23 cellular contexts compared by ENCODE assay signal in genomic region chr6:5484692-5485091, GRCh38.
"Had no signal": no experiment of that assay in that cellular context is flagged by ENCODE, and none has a peak within 500 bp of the region (broad histone marks: within the 10 kb centered on the region; RNA-seq: fewer than 3 reads in every experiment).

No MANE protein-coding gene starts in this region.

- H3K27ac ChIP-seq: brain microvascular endothelial cell, coronary artery, dorsolateral prefrontal cortex had no signal

- H3K4me3 ChIP-seq: coronary artery, dorsolateral prefrontal cortex had no signal

- DNase-seq: activated CD4-positive, alpha-beta memory T cell treated with anti-CD3 and anti-CD28 coated beads, Interleukin-2, amount 10 ng/mL, durations not matched to agents 7 days and 5 days; activated CD4-positive, alpha-beta T cell treated with anti-CD3 and anti-CD28 coated beads for 36 hours; activated CD4-positive, alpha-beta T cell treated with anti-CD3 and anti-CD28 coated beads, Interleukin-2, amount 10 ng/mL, durations not matched to agents 24 days and 14 days; activated CD4-positive, CD25-positive, alpha-beta regulatory T cell; activated CD4-positive, CD25-positive, alpha-beta regulatory T cell treated with anti-CD3 and anti-CD28 coated beads, Interleukin-2, amount 50 U/mL, for 72 hours; activated CD8-positive, alpha-beta memory T cell treated with anti-CD3 and anti-CD28 coated beads, Interleukin-2, amount 50 U/mL, for 48 hours; activated gamma-delta T cell treated with Interleukin-2 at 50 U/mL for 16 hours; activated naive CD4-positive, alpha-beta T cell treated with anti-CD3 and anti-CD28 coated beads, Interleukin-2, amount 50 U/mL, for 16 hours; activated naive CD4-positive, alpha-beta T cell treated with Interleukin-2 at 50 U/mL for 16 hours; activated T-cell treated with anti-CD3 and anti-CD28 coated beads for 4 hours; activated T-cell treated with anti-CD3 and anti-CD28 coated beads, Interleukin-2, amount 50 U/mL, for 24 hours; activated T-cell treated with anti-CD3 and anti-CD28 coated beads, Interleukin-2, amount 50 U/mL, for 72 hours; amniotic stem cell; anterior cingulate cortex; brain microvascular endothelial cell; dorsolateral prefrontal cortex; effector memory CD4-positive, alpha-beta T cell; endodermal cell; foreskin fibroblast; head of caudate nucleus; T-helper 2 cell had no signal

- H3K36me3 ChIP-seq: brain microvascular endothelial cell had no signal

- ATAC-seq: activated CD4-positive, alpha-beta T cell treated with anti-CD3 and anti-CD28 coated beads for 36 hours; activated T-cell treated with anti-CD3 and anti-CD28 coated beads, Interleukin-2, amount 50 U/mL, for 72 hours; esophagus mucosa had no signal

- H3K27me3 ChIP-seq: brain microvascular endothelial cell, dorsolateral prefrontal cortex had no signal
